Comparison of ENCODE assay signal across 8 cellular contexts in genomic region chr3:169945313-169945712, GRCh38. TPM values are rescaled to one million over a fixed set of nuclear protein-coding genes. Genes with fewer than 3 reads are reported as not detected.
DNase-seq lines count a peak whose midpoint lies in the region; ATAC-seq and TF ChIP-seq lines count a peak whose summit lies in the region.

No MANE protein-coding gene starts in this region.

- H3K27me3 ChIP-seq in left ventricle myocardium inferior (ENCODE audit: low read depth), result peaks cover 4% of the 10 kb centered on the region

- H3K27ac ChIP-seq in left ventricle myocardium inferior (replicated peaks), result no peak overlapping the region

- DNase-seq in activated T-cell treated with anti-CD3 and anti-CD28 coated beads for 24 hours (ENCODE audit: low read depth), result peak; percentile 33
- no peak for DNase-seq in activated T-cell treated with anti-CD3 and anti-CD28 coated beads, Interleukin-2, amount 50 U/mL, for 1 hour
- DNase-seq in SIG-M5 treated with dmso at 0.1 percent for 504 hours (lab: John Stamatoyannopoulos, UW; ENCODE audit: unreplicated experiment), result peak; percentile 94
- DNase-seq in left ventricle myocardium inferior, result peak; percentile 19
- DNase-seq in effector CD4-positive, alpha-beta T cell, result no peak
- no peak for DNase-seq in NCI-H1105 treated with DMSO at 0.1 percent for 48 hours (lab: John Stamatoyannopoulos, UW)
- DNase-seq in NCI-H1930 (lab: John Stamatoyannopoulos, UW), result no peak

- intact Hi-C loops in left ventricle myocardium inferior (cut with micrococcal nuclease), result no loop called here

- H3K4me1 ChIP-seq in left ventricle myocardium inferior, result peaks cover 5% of the 10 kb centered on the region

- no peak for TF ChIP-seq CTCF in left ventricle myocardium inferior (IDR thresholded peaks at IDR 0.05; ENCODE audit: borderline replicate concordance)

- no peak overlapping the region for H3K4me3 ChIP-seq in left ventricle myocardium inferior

- ATAC-seq in HG02943 (IDR thresholded peaks at IDR 0.05; ENCODE audit: low read depth, unreplicated experiment), result peak; percentile 81

- no peaks in the 10 kb centered on the region for H3K36me3 ChIP-seq in left ventricle myocardium inferior

- H3K9me3 ChIP-seq in left ventricle myocardium inferior (replicated peaks), result no peaks in the 10 kb centered on the region

RNA-seq across cellular contexts. Expression of gene SEC62, which starts 21.3 kb away (rescaled TPM):
- total RNA-seq in left ventricle myocardium inferior, result 76.5 TPM

RNA-seq across cellular contexts. Expression of gene SAMD7, which starts 33.9 kb away (rescaled TPM):
- not detected for total RNA-seq in left ventricle myocardium inferior

Comparison
In these comparisons a context has a peak if more than half of its experiments do, and no peak if none do; other contexts are left out.
1. DNase-seq: peak in activated T-cell treated with anti-CD3 and anti-CD28 coated beads for 24 hours (single experiment), SIG-M5 treated with dmso at 0.1 percent for 504 hours (single experiment) and left ventricle myocardium inferior (single experiment); none in activated T-cell treated with anti-CD3 and anti-CD28 coated beads, Interleukin-2, amount 50 U/mL, for 1 hour (single experiment), effector CD4-positive, alpha-beta T cell (single experiment), NCI-H1105 treated with DMSO at 0.1 percent for 48 hours (single experiment) and NCI-H1930 (0 of 2).